1 cellular context compared by ENCODE assay signal in the genomic region with DNA sequence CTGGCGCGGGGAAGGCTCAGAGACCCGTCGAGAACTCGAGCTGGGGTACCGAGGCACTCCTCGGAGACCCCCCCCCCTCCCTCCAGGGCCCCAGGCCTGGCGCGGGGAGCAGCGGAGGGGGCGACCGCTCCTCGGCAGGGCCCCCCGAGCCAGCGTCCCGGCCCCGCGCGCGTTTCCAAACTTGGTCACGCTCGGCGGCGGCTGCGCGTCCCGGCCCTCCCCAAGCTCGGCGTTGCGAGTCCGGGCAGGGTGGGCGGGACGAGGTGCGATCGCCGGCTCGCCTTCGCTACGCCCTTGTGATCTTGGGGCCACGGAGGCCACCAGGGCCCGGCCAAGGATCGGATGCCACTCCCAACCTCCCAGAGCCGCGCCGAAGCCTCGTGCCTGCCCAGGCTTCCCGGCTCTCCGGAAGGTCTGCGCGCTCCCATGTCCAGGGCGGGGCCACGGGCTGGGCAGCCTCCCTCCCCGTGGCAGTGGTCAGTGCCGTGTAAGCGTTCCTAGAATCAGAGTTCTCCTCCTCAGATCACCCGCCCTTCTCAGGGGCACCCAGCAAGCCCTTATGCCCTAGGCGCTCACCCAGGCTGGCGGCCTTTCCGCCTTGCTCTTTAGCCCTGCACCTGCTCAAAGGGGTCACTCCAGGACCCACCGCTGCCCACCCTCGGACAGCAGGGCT.
A peak's percentile ranks its signal among the peaks of the same experiment; 100 is the strongest.
TF ChIP-seq lines count a peak whose summit lies in the region.

No MANE protein-coding gene starts in this region.

TF ChIP-seq in HepG2, 621 proteins besides CTCF, POLR2A, EP300 and RAD21 (continued from another document and continues in another):
- TF ChIP-seq, protein P1, sequence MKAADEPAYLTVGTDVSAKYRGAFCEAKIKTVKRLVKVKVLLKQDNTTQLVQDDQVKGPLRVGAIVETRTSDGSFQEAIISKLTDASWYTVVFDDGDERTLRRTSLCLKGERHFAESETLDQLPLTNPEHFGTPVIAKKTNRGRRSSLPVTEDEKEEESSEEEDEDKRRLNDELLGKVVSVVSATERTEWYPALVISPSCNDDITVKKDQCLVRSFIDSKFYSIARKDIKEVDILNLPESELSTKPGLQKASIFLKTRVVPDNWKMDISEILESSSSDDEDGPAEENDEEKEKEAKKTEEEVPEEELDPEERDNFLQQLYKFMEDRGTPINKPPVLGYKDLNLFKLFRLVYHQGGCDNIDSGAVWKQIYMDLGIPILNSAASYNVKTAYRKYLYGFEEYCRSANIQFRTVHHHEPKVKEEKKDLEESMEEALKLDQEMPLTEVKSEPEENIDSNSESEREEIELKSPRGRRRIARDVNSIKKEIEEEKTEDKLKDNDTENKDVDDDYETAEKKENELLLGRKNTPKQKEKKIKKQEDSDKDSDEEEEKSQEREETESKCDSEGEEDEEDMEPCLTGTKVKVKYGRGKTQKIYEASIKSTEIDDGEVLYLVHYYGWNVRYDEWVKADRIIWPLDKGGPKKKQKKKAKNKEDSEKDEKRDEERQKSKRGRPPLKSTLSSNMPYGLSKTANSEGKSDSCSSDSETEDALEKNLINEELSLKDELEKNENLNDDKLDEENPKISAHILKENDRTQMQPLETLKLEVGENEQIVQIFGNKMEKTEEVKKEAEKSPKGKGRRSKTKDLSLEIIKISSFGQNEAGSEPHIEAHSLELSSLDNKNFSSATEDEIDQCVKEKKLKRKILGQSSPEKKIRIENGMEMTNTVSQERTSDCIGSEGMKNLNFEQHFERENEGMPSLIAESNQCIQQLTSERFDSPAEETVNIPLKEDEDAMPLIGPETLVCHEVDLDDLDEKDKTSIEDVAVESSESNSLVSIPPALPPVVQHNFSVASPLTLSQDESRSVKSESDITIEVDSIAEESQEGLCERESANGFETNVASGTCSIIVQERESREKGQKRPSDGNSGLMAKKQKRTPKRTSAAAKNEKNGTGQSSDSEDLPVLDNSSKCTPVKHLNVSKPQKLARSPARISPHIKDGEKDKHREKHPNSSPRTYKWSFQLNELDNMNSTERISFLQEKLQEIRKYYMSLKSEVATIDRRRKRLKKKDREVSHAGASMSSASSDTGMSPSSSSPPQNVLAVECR (CRISPR knock-in tag; IDR thresholded peaks at IDR 0.05; ENCODE audit: borderline replicate concordance), result peak; percentile 25; the same call in 1 of the 2 replicates
- TF ChIP-seq MEIS2 (CRISPR knock-in tag; IDR thresholded peaks at IDR 0.05) (peak; percentile 92), KLF12 (CRISPR knock-in tag; IDR thresholded peaks at IDR 0.05; ENCODE audit: borderline replicate concordance) (peak; percentile 97), JARID2 (CRISPR knock-in tag; IDR thresholded peaks at IDR 0.05; ENCODE audit: insufficient replicate concordance) (peak; percentile 88), ADNP (CRISPR knock-in tag; IDR thresholded peaks at IDR 0.05) (no peak), ZNF598 (CRISPR knock-in tag; IDR thresholded peaks at IDR 0.05; ENCODE audit: borderline replicate concordance) (peak; percentile 62; the same call in 1 of the 2 replicates), YEATS2 (CRISPR knock-in tag; IDR thresholded peaks at IDR 0.05; ENCODE audit: borderline replicate concordance) (no peak), ZNF232 (CRISPR knock-in tag; IDR thresholded peaks at IDR 0.05; ENCODE audit: borderline replicate concordance) (peak; percentile 94), ZNF546 (CRISPR knock-in tag; conservative IDR thresholded peaks at IDR 0.05) (0 out of 2 replicates have a peak, but pooled peaks have one; percentile 8), ZNF407 (CRISPR knock-in tag; IDR thresholded peaks at IDR 0.05; ENCODE audit: not compliant biosample characterization) (peak; percentile 87), FOXC1 (CRISPR knock-in tag; IDR thresholded peaks at IDR 0.05; ENCODE audit: borderline replicate concordance) (0 out of 2 replicates have a peak, but pooled peaks have one; percentile 24), ZBTB8A (CRISPR knock-in tag; IDR thresholded peaks at IDR 0.05; ENCODE audit: borderline replicate concordance, low read depth) (peak; percentile 54; the same call in 1 of the 2 replicates), NR2C2 (CRISPR knock-in tag; IDR thresholded peaks at IDR 0.05; ENCODE audit: borderline replicate concordance) (no peak; the same call in 1 of the 2 replicates), ZNF33B (CRISPR knock-in tag; IDR thresholded peaks at IDR 0.05) (no peak; the same call in none of the 2 replicates), ZMYM4 (CRISPR knock-in tag; IDR thresholded peaks at IDR 0.05) (peak; percentile 15; the same call in 1 of the 2 replicates)
- TF ChIP-seq, protein P2, sequence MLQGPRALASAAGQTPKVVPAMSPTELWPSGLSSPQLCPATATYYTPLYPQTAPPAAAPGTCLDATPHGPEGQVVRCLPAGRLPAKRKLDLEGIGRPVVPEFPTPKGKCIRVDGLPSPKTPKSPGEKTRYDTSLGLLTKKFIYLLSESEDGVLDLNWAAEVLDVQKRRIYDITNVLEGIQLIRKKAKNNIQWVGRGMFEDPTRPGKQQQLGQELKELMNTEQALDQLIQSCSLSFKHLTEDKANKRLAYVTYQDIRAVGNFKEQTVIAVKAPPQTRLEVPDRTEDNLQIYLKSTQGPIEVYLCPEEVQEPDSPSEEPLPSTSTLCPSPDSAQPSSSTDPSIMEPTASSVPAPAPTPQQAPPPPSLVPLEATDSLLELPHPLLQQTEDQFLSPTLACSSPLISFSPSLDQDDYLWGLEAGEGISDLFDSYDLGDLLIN (CRISPR knock-in tag; IDR thresholded peaks at IDR 0.05; ENCODE audit: borderline replicate concordance), result 0 out of 2 replicates have a peak, but pooled peaks have one; percentile 85
- TF ChIP-seq, protein P3, sequence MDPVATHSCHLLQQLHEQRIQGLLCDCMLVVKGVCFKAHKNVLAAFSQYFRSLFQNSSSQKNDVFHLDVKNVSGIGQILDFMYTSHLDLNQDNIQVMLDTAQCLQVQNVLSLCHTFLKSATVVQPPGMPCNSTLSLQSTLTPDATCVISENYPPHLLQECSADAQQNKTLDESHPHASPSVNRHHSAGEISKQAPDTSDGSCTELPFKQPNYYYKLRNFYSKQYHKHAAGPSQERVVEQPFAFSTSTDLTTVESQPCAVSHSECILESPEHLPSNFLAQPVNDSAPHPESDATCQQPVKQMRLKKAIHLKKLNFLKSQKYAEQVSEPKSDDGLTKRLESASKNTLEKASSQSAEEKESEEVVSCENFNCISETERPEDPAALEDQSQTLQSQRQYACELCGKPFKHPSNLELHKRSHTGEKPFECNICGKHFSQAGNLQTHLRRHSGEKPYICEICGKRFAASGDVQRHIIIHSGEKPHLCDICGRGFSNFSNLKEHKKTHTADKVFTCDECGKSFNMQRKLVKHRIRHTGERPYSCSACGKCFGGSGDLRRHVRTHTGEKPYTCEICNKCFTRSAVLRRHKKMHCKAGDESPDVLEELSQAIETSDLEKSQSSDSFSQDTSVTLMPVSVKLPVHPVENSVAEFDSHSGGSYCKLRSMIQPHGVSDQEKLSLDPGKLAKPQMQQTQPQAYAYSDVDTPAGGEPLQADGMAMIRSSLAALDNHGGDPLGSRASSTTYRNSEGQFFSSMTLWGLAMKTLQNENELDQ (CRISPR knock-in tag; IDR thresholded peaks at IDR 0.05; ENCODE audit: borderline replicate concordance), result peak; percentile 56; the same call in 1 of the 2 replicates
- TF ChIP-seq, protein P4, sequence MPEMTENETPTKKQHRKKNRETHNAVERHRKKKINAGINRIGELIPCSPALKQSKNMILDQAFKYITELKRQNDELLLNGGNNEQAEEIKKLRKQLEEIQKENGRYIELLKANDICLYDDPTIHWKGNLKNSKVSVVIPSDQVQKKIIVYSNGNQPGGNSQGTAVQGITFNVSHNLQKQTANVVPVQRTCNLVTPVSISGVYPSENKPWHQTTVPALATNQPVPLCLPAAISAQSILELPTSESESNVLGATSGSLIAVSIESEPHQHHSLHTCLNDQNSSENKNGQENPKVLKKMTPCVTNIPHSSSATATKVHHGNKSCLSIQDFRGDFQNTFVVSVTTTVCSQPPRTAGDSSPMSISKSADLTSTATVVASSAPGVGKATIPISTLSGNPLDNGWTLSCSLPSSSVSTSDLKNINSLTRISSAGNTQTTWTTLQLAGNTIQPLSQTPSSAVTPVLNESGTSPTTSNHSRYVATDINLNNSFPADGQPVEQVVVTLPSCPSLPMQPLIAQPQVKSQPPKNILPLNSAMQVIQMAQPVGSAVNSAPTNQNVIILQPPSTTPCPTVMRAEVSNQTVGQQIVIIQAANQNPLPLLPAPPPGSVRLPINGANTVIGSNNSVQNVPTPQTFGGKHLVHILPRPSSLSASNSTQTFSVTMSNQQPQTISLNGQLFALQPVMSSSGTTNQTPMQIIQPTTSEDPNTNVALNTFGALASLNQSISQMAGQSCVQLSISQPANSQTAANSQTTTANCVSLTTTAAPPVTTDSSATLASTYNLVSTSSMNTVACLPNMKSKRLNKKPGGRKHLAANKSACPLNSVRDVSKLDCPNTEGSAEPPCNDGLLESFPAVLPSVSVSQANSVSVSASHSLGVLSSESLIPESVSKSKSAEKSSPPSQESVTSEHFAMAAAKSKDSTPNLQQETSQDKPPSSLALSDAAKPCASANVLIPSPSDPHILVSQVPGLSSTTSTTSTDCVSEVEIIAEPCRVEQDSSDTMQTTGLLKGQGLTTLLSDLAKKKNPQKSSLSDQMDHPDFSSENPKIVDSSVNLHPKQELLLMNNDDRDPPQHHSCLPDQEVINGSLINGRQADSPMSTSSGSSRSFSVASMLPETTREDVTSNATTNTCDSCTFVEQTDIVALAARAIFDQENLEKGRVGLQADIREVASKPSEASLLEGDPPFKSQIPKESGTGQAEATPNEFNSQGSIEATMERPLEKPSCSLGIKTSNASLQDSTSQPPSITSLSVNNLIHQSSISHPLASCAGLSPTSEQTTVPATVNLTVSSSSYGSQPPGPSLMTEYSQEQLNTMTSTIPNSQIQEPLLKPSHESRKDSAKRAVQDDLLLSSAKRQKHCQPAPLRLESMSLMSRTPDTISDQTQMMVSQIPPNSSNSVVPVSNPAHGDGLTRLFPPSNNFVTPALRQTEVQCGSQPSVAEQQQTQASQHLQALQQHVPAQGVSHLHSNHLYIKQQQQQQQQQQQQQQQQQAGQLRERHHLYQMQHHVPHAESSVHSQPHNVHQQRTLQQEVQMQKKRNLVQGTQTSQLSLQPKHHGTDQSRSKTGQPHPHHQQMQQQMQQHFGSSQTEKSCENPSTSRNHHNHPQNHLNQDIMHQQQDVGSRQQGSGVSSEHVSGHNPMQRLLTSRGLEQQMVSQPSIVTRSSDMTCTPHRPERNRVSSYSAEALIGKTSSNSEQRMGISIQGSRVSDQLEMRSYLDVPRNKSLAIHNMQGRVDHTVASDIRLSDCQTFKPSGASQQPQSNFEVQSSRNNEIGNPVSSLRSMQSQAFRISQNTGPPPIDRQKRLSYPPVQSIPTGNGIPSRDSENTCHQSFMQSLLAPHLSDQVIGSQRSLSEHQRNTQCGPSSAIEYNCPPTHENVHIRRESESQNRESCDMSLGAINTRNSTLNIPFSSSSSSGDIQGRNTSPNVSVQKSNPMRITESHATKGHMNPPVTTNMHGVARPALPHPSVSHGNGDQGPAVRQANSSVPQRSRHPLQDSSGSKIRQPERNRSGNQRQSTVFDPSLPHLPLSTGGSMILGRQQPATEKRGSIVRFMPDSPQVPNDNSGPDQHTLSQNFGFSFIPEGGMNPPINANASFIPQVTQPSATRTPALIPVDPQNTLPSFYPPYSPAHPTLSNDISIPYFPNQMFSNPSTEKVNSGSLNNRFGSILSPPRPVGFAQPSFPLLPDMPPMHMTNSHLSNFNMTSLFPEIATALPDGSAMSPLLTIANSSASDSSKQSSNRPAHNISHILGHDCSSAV (CRISPR knock-in tag; IDR thresholded peaks at IDR 0.05; ENCODE audit: borderline replicate concordance), result peak; percentile 30; the same call in 1 of the 2 replicates
- TF ChIP-seq, protein P5, sequence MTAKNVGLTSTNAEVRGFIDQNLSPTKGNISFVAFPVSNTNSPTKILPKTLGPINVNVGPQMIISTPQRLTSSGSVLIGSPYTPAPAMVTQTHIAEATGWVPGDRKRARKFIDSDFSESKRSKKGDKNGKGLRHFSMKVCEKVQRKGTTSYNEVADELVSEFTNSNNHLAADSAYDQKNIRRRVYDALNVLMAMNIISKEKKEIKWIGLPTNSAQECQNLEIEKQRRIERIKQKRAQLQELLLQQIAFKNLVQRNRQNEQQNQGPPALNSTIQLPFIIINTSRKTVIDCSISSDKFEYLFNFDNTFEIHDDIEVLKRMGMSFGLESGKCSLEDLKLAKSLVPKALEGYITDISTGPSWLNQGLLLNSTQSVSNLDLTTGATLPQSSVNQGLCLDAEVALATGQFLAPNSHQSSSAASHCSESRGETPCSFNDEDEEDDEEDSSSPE (CRISPR knock-in tag; IDR thresholded peaks at IDR 0.05), result peak; percentile 89
